ENCODE assay signal across 20 cellular contexts in genomic region chr5:107282061-107282460, GRCh38.
"Had no signal": no experiment of that assay in that cellular context is flagged by ENCODE, and none has a peak within 500 bp of the region (broad histone marks: within the 10 kb centered on the region; RNA-seq: fewer than 3 reads in every experiment).

No MANE protein-coding gene starts in this region.

- H3K36me3 Mint-ChIP-seq: activated CD8-positive, alpha-beta memory T cell treated with anti-CD3 and anti-CD28 coated beads, Interleukin-2, amount 10 ng/mL, durations not matched to agents 7 days and 5 days; activated naive CD8-positive, alpha-beta T cell; naive thymus-derived CD4-positive, alpha-beta T cell had no signal

- H3K27me3 Mint-ChIP-seq: effector memory CD8-positive, alpha-beta T cell had no signal

- ATAC-seq: activated CD8-positive, alpha-beta memory T cell treated with anti-CD3 and anti-CD28 coated beads, Interleukin-2, amount 10 ng/mL, durations not matched to agents 7 days and 5 days; activated T-cell treated with anti-CD3 and anti-CD28 coated beads, Interleukin-2, amount 50 U/mL, for 4 hours; effector memory CD8-positive, alpha-beta T cell; gastroesophageal sphincter; left cardiac atrium; lower lobe of right lung; naive thymus-derived CD4-positive, alpha-beta T cell; right lobe of liver; stimulated activated naive CD8-positive, alpha-beta T cell treated with anti-CD3 and anti-CD28 coated beads, Interleukin-15, Interleukin-2, amounts not matched to agents 100 U/mL and 50 U/mL, for 24 hours; upper lobe of right lung had no signal

- H3K4me3 Mint-ChIP-seq: activated CD8-positive, alpha-beta memory T cell treated with anti-CD3 and anti-CD28 coated beads, Interleukin-2, amount 10 ng/mL, durations not matched to agents 7 days and 5 days; activated naive CD8-positive, alpha-beta T cell; activated T-cell treated with anti-CD3 and anti-CD28 coated beads, Interleukin-2, amount 50 U/mL, for 4 hours; effector memory CD8-positive, alpha-beta T cell; naive thymus-derived CD4-positive, alpha-beta T cell had no signal

- H3K27ac Mint-ChIP-seq: activated CD8-positive, alpha-beta memory T cell treated with anti-CD3 and anti-CD28 coated beads, Interleukin-2, amount 10 ng/mL, durations not matched to agents 7 days and 5 days; activated naive CD8-positive, alpha-beta T cell; effector memory CD8-positive, alpha-beta T cell; naive thymus-derived CD4-positive, alpha-beta T cell had no signal

- DNase-seq: activated CD4-positive, alpha-beta T cell treated with anti-CD3 and anti-CD28 coated beads, Interleukin-2, amount 50 U/mL, for 48 hours; activated CD4-positive, CD25-positive, alpha-beta regulatory T cell treated with anti-CD3 and anti-CD28 coated beads, Interleukin-2, amount 50 U/mL, for 72 hours; activated CD8-positive, alpha-beta memory T cell treated with anti-CD3 and anti-CD28 coated beads, Interleukin-2, amount 10 ng/mL, durations not matched to agents 7 days and 5 days; activated gamma-delta T cell; activated T-cell treated with anti-CD3 and anti-CD28 coated beads, Interleukin-2, amount 50 U/mL, for 4 hours; anterior cingulate cortex; colonic mucosa; effector memory CD8-positive, alpha-beta T cell; hippocampal formation; left cardiac atrium; lower lobe of right lung; naive thymus-derived CD4-positive, alpha-beta T cell; right lobe of liver; stimulated activated CD4-positive, alpha-beta T cell treated with anti-CD3 and anti-CD28 coated beads, Interleukin-2, amount 100 ng/mL, for 48 hours; stimulated activated naive CD8-positive, alpha-beta T cell treated with anti-CD3 and anti-CD28 coated beads, Interleukin-15, Interleukin-2, amounts not matched to agents 100 U/mL and 50 U/mL, for 24 hours; T-helper 9 cell; upper lobe of right lung had no signal

- H3K4me1 Mint-ChIP-seq: naive thymus-derived CD4-positive, alpha-beta T cell had no signal

- H3K9me3 Mint-ChIP-seq: activated T-cell treated with anti-CD3 and anti-CD28 coated beads, Interleukin-2, amount 50 U/mL, for 4 hours; effector memory CD8-positive, alpha-beta T cell had no signal

- H3K4me3 ChIP-seq: cardiac muscle cell, colonic mucosa, gastroesophageal sphincter, lower lobe of right lung, right lobe of liver, upper lobe of right lung had no signal
